In the genomic region with DNA sequence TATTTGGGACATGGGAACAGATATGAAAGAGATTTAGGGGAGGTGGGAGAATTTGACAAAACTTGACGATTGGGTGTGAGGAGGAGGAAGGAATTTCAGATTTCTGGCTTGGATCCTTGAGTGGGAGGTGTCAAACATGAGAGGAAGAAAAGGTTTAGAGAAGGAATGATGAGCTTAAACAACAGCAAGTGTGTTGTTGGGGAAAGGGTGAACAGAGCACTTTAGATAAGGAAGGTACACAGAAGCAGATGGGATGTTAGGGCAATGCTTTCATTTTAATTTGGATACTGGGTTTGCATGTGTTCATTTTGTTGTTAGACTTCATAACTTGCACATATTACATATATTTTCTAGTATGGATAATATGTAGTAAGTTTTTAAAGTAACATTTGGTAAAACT, we compare ENCODE assay signal across 17 cellular contexts. TPM values are rescaled to one million over a fixed set of nuclear protein-coding genes. Genes with fewer than 3 reads are reported as not detected.
DNase-seq lines count a peak whose midpoint lies in the region; ATAC-seq and TF ChIP-seq lines count a peak whose summit lies in the region.
"Had no signal": no experiment of that assay in that cellular context is flagged by ENCODE, and none has a peak within 500 bp of the region (broad histone marks: within the 10 kb centered on the region; RNA-seq: fewer than 3 reads in every experiment).

No MANE protein-coding gene starts in this region.

- no peaks in the 10 kb centered on the region for H3K9me3 Mint-ChIP-seq in activated naive CD4-positive, alpha-beta T cell treated with anti-CD3 and anti-CD28 coated beads for 36 hours
- no peaks in the 10 kb centered on the region for H3K9me3 Mint-ChIP-seq in activated naive CD4-positive, alpha-beta T cell treated with anti-CD3 and anti-CD28 coated beads, Interleukin-2, amount 50 U/mL, for 72 hours
- H3K9me3 Mint-ChIP-seq in central memory CD8-positive, alpha-beta T cell, result no peaks in the 10 kb centered on the region
- H3K9me3 Mint-ChIP-seq: CD4-positive, alpha-beta T cell had no signal

- H3K9me3 ChIP-seq in HEK293 (ENCODE audit: control insufficient read depth, insufficient read depth, low read depth, low read length), result no peaks in the 10 kb centered on the region
- H3K9me3 ChIP-seq in osteoblast (ENCODE audit: low read depth, low read length), result no peaks in the 10 kb centered on the region

- CTCF ChIA-PET in activated naive CD4-positive, alpha-beta T cell treated with anti-CD3 and anti-CD28 coated beads for 36 hours (lab: Charles Lee), result no interaction called here
- CTCF ChIA-PET in HEK293 (lab: Yijun Ruan, JAX), result no interaction called here

- H4K20me1 ChIP-seq in osteoblast (ENCODE audit: insufficient read depth, low read length), result no peaks in the 10 kb centered on the region

- H3K4me3 Mint-ChIP-seq in activated naive CD4-positive, alpha-beta T cell treated with anti-CD3 and anti-CD28 coated beads for 36 hours, result no peak overlapping the region
- no peak overlapping the region for H3K4me3 Mint-ChIP-seq in central memory CD8-positive, alpha-beta T cell
- H3K4me3 Mint-ChIP-seq: CD4-positive, alpha-beta T cell had no signal

- TF ChIP-seq CTCF in HEK293 (tag by site-specific recombination; IDR thresholded peaks at IDR 0.05) (no peak), osteoblast (IDR thresholded peaks at IDR 0.05; ENCODE audit: extremely low read depth, low read depth, low read length) (no peak)

- POLR2A ChIA-PET in HEK293 (lab: Yijun Ruan, JAX), result interaction anchor here (0.6 kb wide), 1 partner anchor 216 kb away, joined by 4 read pairs; no protein-coding TSS in a partner anchor

- peak overlapping the region; percentile 34 for H3K27ac Mint-ChIP-seq in activated naive CD4-positive, alpha-beta T cell treated with anti-CD3 and anti-CD28 coated beads for 36 hours
- peak overlapping the region in 1 of 2 donors; percentile 3 for H3K27ac Mint-ChIP-seq in activated naive CD4-positive, alpha-beta T cell treated with anti-CD3 and anti-CD28 coated beads, Interleukin-2, amount 50 U/mL, for 72 hours
- H3K27ac Mint-ChIP-seq in central memory CD8-positive, alpha-beta T cell (ENCODE audit: low read depth), result peak overlapping the region; percentile 1
- H3K27ac Mint-ChIP-seq: CD4-positive, alpha-beta T cell had no signal

- no peaks in the 10 kb centered on the region for H3K36me3 ChIP-seq in HEK293 (ENCODE audit: control insufficient read depth in 2 of 2, insufficient read depth in 1 of 2, low read length in 2 of 2)
- no peaks in the 10 kb centered on the region for H3K36me3 ChIP-seq in osteoblast (ENCODE audit: insufficient read depth, low read length)

- peaks cover 4% of the 10 kb centered on the region for H3K36me3 Mint-ChIP-seq in activated naive CD4-positive, alpha-beta T cell treated with anti-CD3 and anti-CD28 coated beads for 36 hours (ENCODE audit: low read depth)
- peaks cover 0 to 5% of the 10 kb centered on the region in 2 donors for H3K36me3 Mint-ChIP-seq in activated naive CD4-positive, alpha-beta T cell treated with anti-CD3 and anti-CD28 coated beads, Interleukin-2, amount 50 U/mL, for 72 hours
- peaks cover 3% of the 10 kb centered on the region for H3K36me3 Mint-ChIP-seq in central memory CD8-positive, alpha-beta T cell (ENCODE audit: insufficient read depth)

- no peak overlapping the region for H2AFZ ChIP-seq in osteoblast (ENCODE audit: low read length)

- ATAC-seq in activated naive CD4-positive, alpha-beta T cell treated with anti-CD3 and anti-CD28 coated beads, Interleukin-2, amount 50 U/mL, for 72 hours, result no peak
- no peak for ATAC-seq in central memory CD8-positive, alpha-beta T cell (replicated peaks; ENCODE audit: extremely low read depth, poor library complexity, severe bottlenecking)
- ATAC-seq: PC-3 had no signal

- no peaks in the 10 kb centered on the region for H3K27me3 ChIP-seq in osteoblast (ENCODE audit: insufficient read depth, low read length)

- no peak for DNase-seq in activated naive CD4-positive, alpha-beta T cell treated with anti-CD3 and anti-CD28 coated beads for 36 hours
- no peak for DNase-seq in activated naive CD4-positive, alpha-beta T cell treated with anti-CD3 and anti-CD28 coated beads, Interleukin-2, amount 50 U/mL, for 72 hours (ENCODE audit: low spot score in 2 of 2)
- no peak for DNase-seq in central memory CD8-positive, alpha-beta T cell (ENCODE audit: low spot score in 2 of 2)
- DNase-seq in osteoblast (ENCODE audit: insufficient read length, low spot score, missing footprints) (no peak), germinal center (ENCODE audit: low spot score) (no peak), dermis blood vessel endothelial cell (no peak)
- no peak for DNase-seq in stimulated activated CD4-positive, alpha-beta T cell treated with anti-CD3 and anti-CD28 coated beads, Interleukin-4, amount 100 ng/mL, for 24 hours
- DNase-seq: ACHN; CD4-positive, alpha-beta T cell; H7; Karpas-422; NCI-H1417; NCI-H2081; NCI-H345; NCI-H526 treated with DMSO at 0.1 percent for 48 hours; PC-3 had no signal

- H3K27ac ChIP-seq in HEK293 (ENCODE audit: extremely low read depth, low read depth, low read length) (no peak overlapping the region), osteoblast (ENCODE audit: low read depth, low read length) (peak overlapping the region; percentile 7)

- H3K4me3 ChIP-seq in HEK293 (ENCODE audit: low read depth, low read length) (no peak overlapping the region), osteoblast (ENCODE audit: insufficient read depth, low read length) (no peak overlapping the region)

- intact Hi-C loops in activated naive CD4-positive, alpha-beta T cell treated with anti-CD3 and anti-CD28 coated beads for 36 hours (cut with micrococcal nuclease), result no loop called here

- no peaks in the 10 kb centered on the region for H3K27me3 Mint-ChIP-seq in activated naive CD4-positive, alpha-beta T cell treated with anti-CD3 and anti-CD28 coated beads for 36 hours (ENCODE audit: low read depth)
- H3K27me3 Mint-ChIP-seq in central memory CD8-positive, alpha-beta T cell, result no peaks in the 10 kb centered on the region
- H3K27me3 Mint-ChIP-seq: CD4-positive, alpha-beta T cell had no signal

- peaks cover 64% of the 10 kb centered on the region for H3K79me2 ChIP-seq in osteoblast (ENCODE audit: insufficient read depth, low read length)

- no peak overlapping the region for H3K4me2 ChIP-seq in osteoblast (ENCODE audit: insufficient read depth, low read length)

- H3K4me1 ChIP-seq in HEK293 (ENCODE audit: control insufficient read depth, insufficient read depth, low read length), result peaks cover 8% of the 10 kb centered on the region; the same call in 1 of the 2 replicates
- peaks cover 10% of the 10 kb centered on the region for H3K4me1 ChIP-seq in osteoblast (ENCODE audit: insufficient read depth, low read length)

- peaks cover 8% of the 10 kb centered on the region for H3K4me1 Mint-ChIP-seq in activated naive CD4-positive, alpha-beta T cell treated with anti-CD3 and anti-CD28 coated beads for 36 hours (ENCODE audit: low read depth)
- H3K4me1 Mint-ChIP-seq in central memory CD8-positive, alpha-beta T cell, result peaks cover 11% of the 10 kb centered on the region

TF ChIP-seq in HEK293, 187 proteins besides CTCF, POLR2A, EP300 and RAD21:
- TF ChIP-seq ZSCAN16 (tag by site-specific recombination; IDR thresholded peaks at IDR 0.05), result peak; percentile 93
- TF ChIP-seq EGR2 (tag by site-specific recombination; IDR thresholded peaks at IDR 0.05; ENCODE audit: low read depth), result peak; percentile 42
- TF ChIP-seq, protein P1, sequence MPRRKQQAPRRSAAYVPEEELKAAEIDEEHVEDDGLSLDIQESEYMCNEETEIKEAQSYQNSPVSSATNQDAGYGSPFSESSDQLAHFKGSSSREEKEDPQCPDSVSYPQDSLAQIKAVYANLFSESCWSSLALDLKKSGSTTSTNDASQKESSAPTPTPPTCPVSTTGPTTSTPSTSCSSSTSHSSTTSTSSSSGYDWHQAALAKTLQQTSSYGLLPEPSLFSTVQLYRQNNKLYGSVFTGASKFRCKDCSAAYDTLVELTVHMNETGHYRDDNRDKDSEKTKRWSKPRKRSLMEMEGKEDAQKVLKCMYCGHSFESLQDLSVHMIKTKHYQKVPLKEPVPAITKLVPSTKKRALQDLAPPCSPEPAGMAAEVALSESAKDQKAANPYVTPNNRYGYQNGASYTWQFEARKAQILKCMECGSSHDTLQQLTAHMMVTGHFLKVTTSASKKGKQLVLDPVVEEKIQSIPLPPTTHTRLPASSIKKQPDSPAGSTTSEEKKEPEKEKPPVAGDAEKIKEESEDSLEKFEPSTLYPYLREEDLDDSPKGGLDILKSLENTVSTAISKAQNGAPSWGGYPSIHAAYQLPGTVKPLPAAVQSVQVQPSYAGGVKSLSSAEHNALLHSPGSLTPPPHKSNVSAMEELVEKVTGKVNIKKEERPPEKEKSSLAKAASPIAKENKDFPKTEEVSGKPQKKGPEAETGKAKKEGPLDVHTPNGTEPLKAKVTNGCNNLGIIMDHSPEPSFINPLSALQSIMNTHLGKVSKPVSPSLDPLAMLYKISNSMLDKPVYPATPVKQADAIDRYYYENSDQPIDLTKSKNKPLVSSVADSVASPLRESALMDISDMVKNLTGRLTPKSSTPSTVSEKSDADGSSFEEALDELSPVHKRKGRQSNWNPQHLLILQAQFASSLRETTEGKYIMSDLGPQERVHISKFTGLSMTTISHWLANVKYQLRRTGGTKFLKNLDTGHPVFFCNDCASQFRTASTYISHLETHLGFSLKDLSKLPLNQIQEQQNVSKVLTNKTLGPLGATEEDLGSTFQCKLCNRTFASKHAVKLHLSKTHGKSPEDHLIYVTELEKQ (tag by site-specific recombination; IDR thresholded peaks at IDR 0.05; ENCODE audit: borderline replicate concordance), result no peak
- peak; percentile 28; the same call in 1 of the 2 replicates for TF ChIP-seq ZFHX2 (tag by site-specific recombination; conservative IDR thresholded peaks at IDR 0.05)
- TF ChIP-seq, protein P2, sequence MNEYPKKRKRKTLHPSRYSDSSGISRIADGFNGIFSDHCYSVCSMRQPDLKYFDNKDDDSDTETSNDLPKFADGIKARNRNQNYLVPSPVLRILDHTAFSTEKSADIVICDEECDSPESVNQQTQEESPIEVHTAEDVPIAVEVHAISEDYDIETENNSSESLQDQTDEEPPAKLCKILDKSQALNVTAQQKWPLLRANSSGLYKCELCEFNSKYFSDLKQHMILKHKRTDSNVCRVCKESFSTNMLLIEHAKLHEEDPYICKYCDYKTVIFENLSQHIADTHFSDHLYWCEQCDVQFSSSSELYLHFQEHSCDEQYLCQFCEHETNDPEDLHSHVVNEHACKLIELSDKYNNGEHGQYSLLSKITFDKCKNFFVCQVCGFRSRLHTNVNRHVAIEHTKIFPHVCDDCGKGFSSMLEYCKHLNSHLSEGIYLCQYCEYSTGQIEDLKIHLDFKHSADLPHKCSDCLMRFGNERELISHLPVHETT (tag by site-specific recombination; IDR thresholded peaks at IDR 0.05), result no peak

RNA-seq across cellular contexts. Expression of gene REEP3, which starts 23.2 kb away (rescaled TPM):
- total RNA-seq in activated naive CD4-positive, alpha-beta T cell treated with anti-CD3 and anti-CD28 coated beads for 36 hours, result 10 to 100 TPM; 11.2 to 11.9 TPM
- total RNA-seq in activated naive CD4-positive, alpha-beta T cell treated with anti-CD3 and anti-CD28 coated beads, Interleukin-2, amount 50 U/mL, for 72 hours, result 10 to 100 TPM in 1 of 2 donors, 1 to 10 TPM in 1; 6.9 to 15.6 TPM
- total RNA-seq in osteoblast (66.6 and 71.3 TPM in 2 replicates), dermis blood vessel endothelial cell (57.4 and 67.6 TPM in 2 replicates)
